11 cellular contexts compared by ENCODE assay signal in the genomic region with DNA sequence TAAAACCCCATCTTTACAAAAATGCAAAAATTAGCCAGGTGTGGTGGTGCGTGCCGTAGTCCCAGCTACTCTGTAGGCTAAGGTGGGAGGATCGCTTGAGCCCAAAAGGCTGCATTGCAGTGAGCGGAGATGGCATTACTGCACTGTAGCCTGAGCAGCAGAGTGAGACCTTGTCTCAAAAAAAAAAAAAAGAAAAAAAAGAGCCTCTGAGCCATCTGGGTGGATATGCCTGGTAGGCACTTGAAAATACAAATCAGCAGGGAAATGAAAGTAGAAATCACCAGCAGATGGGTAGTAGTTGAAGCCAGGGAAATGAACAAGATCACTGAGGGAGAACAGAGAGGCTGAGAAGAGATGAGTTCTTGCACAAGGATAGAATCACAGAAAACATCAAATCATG.
DNase-seq lines count a peak whose midpoint lies in the region; ATAC-seq, FAIRE-seq and TF ChIP-seq lines count a peak whose summit lies in the region.
"Had no signal": no experiment of that assay in that cellular context is flagged by ENCODE, and none has a peak within 500 bp of the region (broad histone marks: within the 10 kb centered on the region; RNA-seq: fewer than 3 reads in every experiment).

No MANE protein-coding gene starts in this region.

- CTCF ChIA-PET in OCI-LY7 (lab: Charles Lee; ENCODE audit: unreplicated experiment): no interaction called here
- CTCF ChIA-PET in HEK293T (lab: Yijun Ruan, JAX): no interaction called here

- POLR2A ChIA-PET in OCI-LY7 (lab: Charles Lee) (interaction anchor here (0.7 kb wide), 1 partner anchor 160 kb away, joined by 3 read pairs; no protein-coding TSS in a partner anchor), HEK293T (lab: Yijun Ruan, JAX) (no interaction called here)

- FAIRE-seq in HTR-8/SVneo (lab: Jason Lieb, UNC): no peak

- H3K27ac ChIP-seq in OCI-LY7 (ENCODE audit: low read depth, low read length, poor library complexity, severe bottlenecking) (no peak overlapping the region), right cardiac atrium (ENCODE audit: low read length) (no peak overlapping the region)
- H3K27ac ChIP-seq: cardiac muscle cell, tibial nerve had no signal

- H4K20me1 ChIP-seq in OCI-LY7 (ENCODE audit: insufficient read depth, low read length): no peaks in the 10 kb centered on the region

- intact Hi-C loops in OCI-LY7 (cut with micrococcal nuclease; ENCODE audit: unreplicated experiment) (no loop called here), right cardiac atrium (cut with DNase I) (no loop called here)

- ATAC-seq in GM18508 (IDR thresholded peaks at IDR 0.05; ENCODE audit: insufficient read depth, unreplicated experiment) (peak; percentile 62), GM21390 (IDR thresholded peaks at IDR 0.05; ENCODE audit: unreplicated experiment) (peak; percentile 50), HG03064 (IDR thresholded peaks at IDR 0.05; ENCODE audit: low read depth, unreplicated experiment) (peak; percentile 40), right cardiac atrium (no peak)

- H2AFZ ChIP-seq in OCI-LY7 (ENCODE audit: low read length): no peak overlapping the region

- WGBS in right cardiac atrium: 99% methylated on average over 4 of the region's 4 CpGs

- DNase-seq in OCI-LY7 (ENCODE audit: low spot score): peak; percentile 1
- DNase-seq in right cardiac atrium: no peak
- DNase-seq in NCI-H345 (lab: John Stamatoyannopoulos, UW): no peak
- no peak for DNase-seq in HEK293T (ENCODE audit: extremely low spot score)
- DNase-seq in HTR-8/SVneo (ENCODE audit: insufficient read length, low spot score): no peak
- DNase-seq: activated T-cell treated with anti-CD3 and anti-CD28 coated beads, Interleukin-2, amount 50 U/mL, for 1 hour had no signal

- BruUV-seq in OCI-LY7 (replicated peaks; lab: Mats Ljungman, UMichigan): no TSS peak

- no peak overlapping the region for H3K4me2 ChIP-seq in OCI-LY7 (ENCODE audit: low read length)

- H3K4me1 ChIP-seq in OCI-LY7 (ENCODE audit: insufficient read depth, low read length, poor library complexity, severe bottlenecking): no peaks in the 10 kb centered on the region
- H3K4me1 ChIP-seq in right cardiac atrium (ENCODE audit: control insufficient read depth, insufficient read depth, low read length): no peaks in the 10 kb centered on the region
- H3K4me1 ChIP-seq: tibial nerve had no signal

- H3K27me3 ChIP-seq in right cardiac atrium (ENCODE audit: control insufficient read depth, insufficient read depth): no peaks in the 10 kb centered on the region
- H3K27me3 ChIP-seq: cardiac muscle cell, tibial nerve had no signal

- no peak for TF ChIP-seq CTCF in OCI-LY7 (conservative IDR thresholded peaks at IDR 0.05; ENCODE audit: low read length)

- H3K36me3 ChIP-seq in OCI-LY7 (ENCODE audit: insufficient read depth, low read length): no peaks in the 10 kb centered on the region
- H3K36me3 ChIP-seq: cardiac muscle cell, tibial nerve had no signal

- H3K9me3 ChIP-seq in OCI-LY7 (ENCODE audit: low read length): no peaks in the 10 kb centered on the region
- H3K9me3 ChIP-seq in right cardiac atrium (ENCODE audit: control insufficient read depth, low read length): no peaks in the 10 kb centered on the region
- H3K9me3 ChIP-seq: tibial nerve had no signal

- H3K79me2 ChIP-seq in OCI-LY7 (ENCODE audit: insufficient read depth, low read depth, low read length): no peaks in the 10 kb centered on the region

- no peak overlapping the region for H3K4me3 ChIP-seq in OCI-LY7 (ENCODE audit: low read depth, low read length, poor library complexity, severe bottlenecking)
- H3K4me3 ChIP-seq in right cardiac atrium (ENCODE audit: low read length): no peak overlapping the region
- H3K4me3 ChIP-seq: cardiac muscle cell, tibial nerve had no signal

- no peaks in the 10 kb centered on the region for H3K9me2 ChIP-seq in OCI-LY7 (ENCODE audit: insufficient read depth, low read length)

TF ChIP-seq in HEK293T, 16 proteins besides CTCF, POLR2A, EP300 and RAD21:
- TF ChIP-seq SUZ12 (IDR thresholded peaks at IDR 0.05) (no peak), HDGF (IDR thresholded peaks at IDR 0.05; ENCODE audit: borderline replicate concordance) (no peak), FOXA1 (IDR thresholded peaks at IDR 0.05) (no peak), LEF1 (IDR thresholded peaks at IDR 0.05; ENCODE audit: borderline replicate concordance) (no peak), ARNT (IDR thresholded peaks at IDR 0.05) (no peak), BHLHE40 (IDR thresholded peaks at IDR 0.05; ENCODE audit: borderline replicate concordance) (no peak), NFRKB (IDR thresholded peaks at IDR 0.05) (no peak), FOXK2 (IDR thresholded peaks at IDR 0.05) (no peak), TARDBP (IDR thresholded peaks at IDR 0.05) (no peak), FOXM1 (IDR thresholded peaks at IDR 0.05; ENCODE audit: borderline replicate concordance) (no peak)

Comparison
In these comparisons a context has a peak if more than half of its experiments do, and no peak if none do; other contexts are left out.
1. ATAC-seq: peak in GM18508 (single experiment), GM21390 (single experiment) and HG03064 (single experiment); none in right cardiac atrium (0 of 2).